1 cellular context compared by ENCODE assay signal in genomic region chr7:138825049-138825721, GRCh38.
TF ChIP-seq lines count a peak whose summit lies in the region.

No MANE protein-coding gene starts in this region.

TF ChIP-seq in K562, 482 proteins besides CTCF, POLR2A, EP300 and RAD21:
- TF ChIP-seq PKNOX1 (IDR thresholded peaks at IDR 0.05) (0 out of 2 replicates have a peak, but pooled peaks have one; percentile 19), E2F6 (IDR thresholded peaks at IDR 0.05; ENCODE audit: borderline replicate concordance in 1 of 2, extremely low read depth in 1 of 2, insufficient read depth in 1 of 2, insufficient read length in 1 of 2, low read depth in 1 of 2, low read length in 1 of 2, poor library complexity in 1 of 2, severe bottlenecking in 1 of 2) (no peak), MIER1 (IDR thresholded peaks at IDR 0.05; ENCODE audit: low read depth) (no peak)
